ENCODE assay signal across 8 cellular contexts in genomic region chr7:69597278-69598076, GRCh38. TPM values are rescaled to one million over a fixed set of nuclear protein-coding genes. Genes with fewer than 3 reads are reported as not detected.
DNase-seq lines count a peak whose midpoint lies in the region; ATAC-seq and TF ChIP-seq lines count a peak whose summit lies in the region.

No MANE protein-coding gene starts in this region.

- no peaks in the 10 kb centered on the region for H3K9me3 ChIP-seq in right atrium auricular region

- POLR2A ChIA-PET in AG04449 (lab: Yijun Ruan, JAX): no interaction called here

- no peak overlapping the region for H3K27ac Mint-ChIP-seq in activated T-cell treated with anti-CD3 and anti-CD28 coated beads, Interleukin-2, amount 50 U/mL, for 24 hours

- H3K27me3 Mint-ChIP-seq in activated T-cell treated with anti-CD3 and anti-CD28 coated beads, Interleukin-2, amount 50 U/mL, for 24 hours: peaks cover 35% of the 10 kb centered on the region

- DNase-seq in AG04449 (ENCODE audit: low read depth, low spot score) (no peak), right atrium auricular region (ENCODE audit: low spot score) (peak; percentile 64), SW480 (ENCODE audit: low spot score) (no peak)
- DNase-seq in activated T-cell treated with anti-CD3 and anti-CD28 coated beads, Interleukin-2, amount 50 U/mL, for 24 hours: peak; percentile 49
- DNase-seq in NK-92 treated with Interleukin-12 subunit alpha and Interleukin-12 subunit beta, amount 100 ng/mL, for 24 hours (lab: John Stamatoyannopoulos, UW): no peak

- peaks cover 14% of the 10 kb centered on the region for H3K4me1 Mint-ChIP-seq in activated T-cell treated with anti-CD3 and anti-CD28 coated beads, Interleukin-2, amount 50 U/mL, for 24 hours (ENCODE audit: low read depth)

- peaks cover 0 to 19% of the 10 kb centered on the region in 2 donors for H3K4me1 ChIP-seq in right atrium auricular region
- H3K4me1 ChIP-seq in rectal smooth muscle tissue (ENCODE audit: control insufficient read depth, insufficient read depth, low read length): peaks cover 7% of the 10 kb centered on the region

- H3K4me3 ChIP-seq in AG04449 (ENCODE audit: low read depth, low read length): peak overlapping the region; percentile 82
- peak overlapping the region; percentile 82 to 86 for H3K4me3 ChIP-seq in right atrium auricular region
- peak overlapping the region; percentile 63 for H3K4me3 ChIP-seq in rectal smooth muscle tissue (ENCODE audit: low read length)

- ATAC-seq in GM18511 (IDR thresholded peaks at IDR 0.05; ENCODE audit: unreplicated experiment) (peak; percentile 29), HG03135 (IDR thresholded peaks at IDR 0.05; ENCODE audit: unreplicated experiment) (peak; percentile 23)

- TF ChIP-seq CTCF in AG04449 (IDR thresholded peaks at IDR 0.05; ENCODE audit: insufficient read depth, low read length, missing control alignments) (no peak), right atrium auricular region (IDR thresholded peaks at IDR 0.05) (no peak)

- H3K9ac ChIP-seq in rectal smooth muscle tissue (ENCODE audit: low read length): no peak overlapping the region

- H3K27me3 ChIP-seq in right atrium auricular region (no peaks in the 10 kb centered on the region), rectal smooth muscle tissue (ENCODE audit: control insufficient read depth, insufficient read depth, low read length) (no peaks in the 10 kb centered on the region)

- H3K27ac ChIP-seq in right atrium auricular region (peak overlapping the region; percentile 91 to 92), rectal smooth muscle tissue (ENCODE audit: low read depth, low read length) (peak overlapping the region; percentile 77)

- H3K36me3 ChIP-seq in right atrium auricular region: no peaks in the 10 kb centered on the region
- no peaks in the 10 kb centered on the region for H3K36me3 ChIP-seq in rectal smooth muscle tissue (ENCODE audit: control insufficient read depth, insufficient read depth, low read length)

- no peaks in the 10 kb centered on the region for H3K36me3 Mint-ChIP-seq in activated T-cell treated with anti-CD3 and anti-CD28 coated beads, Interleukin-2, amount 50 U/mL, for 24 hours (ENCODE audit: low read depth)

- CTCF ChIA-PET in AG04449 (lab: Yijun Ruan, JAX): no interaction called here

- peak overlapping the region; percentile 45 for H3K4me3 Mint-ChIP-seq in activated T-cell treated with anti-CD3 and anti-CD28 coated beads, Interleukin-2, amount 50 U/mL, for 24 hours

- H3K9me3 Mint-ChIP-seq in activated T-cell treated with anti-CD3 and anti-CD28 coated beads, Interleukin-2, amount 50 U/mL, for 24 hours: no peaks in the 10 kb centered on the region

RNA-seq across cellular contexts. Expression of gene AUTS2, which starts 0.8 kb away (rescaled TPM):
- total RNA-seq in right atrium auricular region: 1 to 10 TPM; 8.6 TPM

Comparison
In these comparisons a context has a peak if more than half of its experiments do, and no peak if none do; other contexts are left out.
1. DNase-seq: peak in activated T-cell treated with anti-CD3 and anti-CD28 coated beads, Interleukin-2, amount 50 U/mL, for 24 hours (single experiment) and right atrium auricular region (single experiment); none in AG04449 (single experiment), SW480 (single experiment) and NK-92 treated with Interleukin-12 subunit alpha and Interleukin-12 subunit beta, amount 100 ng/mL, for 24 hours (single experiment).
2. Peak in every context shown above with its lines, with median percentiles within 50 percentile points of each other: H3K4me3 ChIP-seq.